Comparison of ENCODE assay signal across 8 cellular contexts in the genomic region with DNA sequence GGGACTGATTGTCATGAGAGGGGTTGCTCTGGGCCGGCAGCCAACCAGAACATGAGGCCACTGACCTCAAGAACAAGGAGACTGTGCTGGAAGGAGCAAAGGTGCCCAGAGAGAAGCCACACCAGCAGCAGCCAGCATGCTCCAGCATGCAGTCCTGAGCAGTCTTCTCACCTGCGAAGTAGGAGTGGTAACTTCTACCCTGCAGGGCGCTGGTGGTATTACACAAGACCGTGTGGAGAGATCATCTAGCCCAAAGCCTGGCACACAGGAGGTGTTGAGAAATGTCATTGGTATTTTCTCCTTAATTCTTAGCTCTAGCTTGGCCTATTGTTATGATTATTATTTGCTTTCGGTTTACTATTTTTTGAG.
A peak's percentile ranks its signal among the peaks of the same experiment; 100 is the strongest.
DNase-seq lines count a peak whose midpoint lies in the region; ATAC-seq and TF ChIP-seq lines count a peak whose summit lies in the region.

No MANE protein-coding gene starts in this region.

- H3K27me3 Mint-ChIP-seq in endothelial cell (ENCODE audit: unreplicated experiment), result peaks cover 20% of the 10 kb centered on the region

- ATAC-seq in GM19455 (IDR thresholded peaks at IDR 0.05; ENCODE audit: unreplicated experiment) (peak; percentile 82), HG03571 (IDR thresholded peaks at IDR 0.05; ENCODE audit: unreplicated experiment) (peak; percentile 92)

- peaks cover 29% of the 10 kb centered on the region for H3K4me1 Mint-ChIP-seq in endothelial cell (ENCODE audit: unreplicated experiment)

- peaks cover 5% of the 10 kb centered on the region for H3K9me3 Mint-ChIP-seq in endothelial cell (ENCODE audit: unreplicated experiment)

- DNase-seq in GM06990 (ENCODE audit: extremely low read depth, insufficient read length), result no peak
- no peak for DNase-seq in endothelial cell (ENCODE audit: low spot score)
- no peak for DNase-seq in Kasumi-1 (lab: John Stamatoyannopoulos, UW)
- no peak for DNase-seq in NCI-H187 (lab: John Stamatoyannopoulos, UW)
- no peak for DNase-seq in hippocampal formation (lab: John Stamatoyannopoulos, UW)
- no peak for DNase-seq in NCI-H2171 treated with DMSO at 0.1 percent for 48 hours (lab: John Stamatoyannopoulos, UW)

- no peaks in the 10 kb centered on the region for H3K36me3 ChIP-seq in GM06990 (ENCODE audit: control insufficient read depth, insufficient read depth, low read length)

- no peak overlapping the region for H3K4me3 Mint-ChIP-seq in endothelial cell (ENCODE audit: unreplicated experiment)

- H3K27ac Mint-ChIP-seq in endothelial cell (ENCODE audit: unreplicated experiment), result no peak overlapping the region

- TF ChIP-seq CTCF in GM06990 (IDR thresholded peaks at IDR 0.05; ENCODE audit: insufficient read depth, low read length, poor library complexity, severe bottlenecking) (peak; percentile 53), endothelial cell (IDR thresholded peaks at IDR 0.05; ENCODE audit: unreplicated experiment) (peak; percentile 69)

- H3K36me3 Mint-ChIP-seq in endothelial cell (ENCODE audit: low read depth, unreplicated experiment), result peaks cover 6% of the 10 kb centered on the region

- H3K4me3 ChIP-seq in GM06990 (replicated peaks; ENCODE audit: low read depth, low read length), result no peak overlapping the region

- no peaks in the 10 kb centered on the region for H3K27me3 ChIP-seq in GM06990 (replicated peaks; ENCODE audit: control insufficient read depth, insufficient read depth, low read length)
